In genomic region chr17:36931697-36932382, GRCh38 we compare ENCODE assay signal across 1 cellular context.
TF ChIP-seq lines count a peak whose summit lies in the region.

No MANE protein-coding gene starts in this region.

TF ChIP-seq in WTC11, 78 proteins besides CTCF, POLR2A, EP300 and RAD21 (continued from another document):
- no peak for TF ChIP-seq ZNF219 (CRISPR knock-in tag; IDR thresholded peaks at IDR 0.05; ENCODE audit: borderline replicate concordance)
- no peak for TF ChIP-seq IRF1 (CRISPR knock-in tag; IDR thresholded peaks at IDR 0.05)
- no peak for TF ChIP-seq TEAD1 (CRISPR knock-in tag; IDR thresholded peaks at IDR 0.05)
- no peak for TF ChIP-seq STAT6 (CRISPR knock-in tag; conservative IDR thresholded peaks at IDR 0.05; ENCODE audit: low read depth)
- no peak for TF ChIP-seq ZNF425 (CRISPR knock-in tag; conservative IDR thresholded peaks at IDR 0.05)
- no peak for TF ChIP-seq CREM (CRISPR knock-in tag; IDR thresholded peaks at IDR 0.05)
